ENCODE assay signal across 20 cellular contexts in genomic region chr15:33722673-33723015, GRCh38.
"Had no signal": no experiment of that assay in that cellular context is flagged by ENCODE, and none has a peak within 500 bp of the region (broad histone marks: within the 10 kb centered on the region; RNA-seq: fewer than 3 reads in every experiment).

No MANE protein-coding gene starts in this region.

- H3K36me3 Mint-ChIP-seq: natural killer cell; stimulated activated naive B cell treated with anti-CD40 and anti-IgM and Interleukin-4, amounts not matched to agents 10 μg/mL and 1 μg/mL and 100 μg/mL, for 72 hours had no signal

- H3K27me3 ChIP-seq: heart left ventricle, ovary, right atrium auricular region, sigmoid colon, testis, tibial nerve, upper lobe of right lung, vagina had no signal

- DNase-seq: effector memory CD8-positive, alpha-beta T cell; heart left ventricle; hippocampal formation; natural killer cell; nucleus accumbens; ovary; sigmoid colon; stimulated activated CD4-positive, alpha-beta T cell treated with anti-CD3 and anti-CD28 coated beads, Interleukin-2, amount 100 ng/mL, for 24 hours; stimulated activated CD4-positive, alpha-beta T cell treated with anti-CD3 and anti-CD28 coated beads, Interleukin-4, amount 100 ng/mL, for 4 hours; stimulated activated naive B cell treated with anti-CD40 and anti-IgM and Interleukin-4, amounts not matched to agents 10 μg/mL and 1 μg/mL and 100 μg/mL, for 72 hours; stimulated activated naive CD8-positive, alpha-beta T cell treated with anti-CD3 and anti-CD28 coated beads, Interleukin-15, amount 100 ng/mL, for 72 hours; testis; upper lobe of right lung had no signal

- H3K4me3 Mint-ChIP-seq: dendritic cell treated with granulocyte-macrophage colony-stimulating factor and Interleukin-4, amounts not matched to agents 40 ng/mL and 50 ng/mL, for 4 days; effector memory CD8-positive, alpha-beta T cell; natural killer cell; neural crest cell; stimulated activated naive B cell treated with anti-CD40 and anti-IgM and Interleukin-4, amounts not matched to agents 10 μg/mL and 1 μg/mL and 100 μg/mL, for 72 hours; stimulated activated naive CD8-positive, alpha-beta T cell treated with anti-CD3 and anti-CD28 coated beads, Interleukin-15, amount 100 ng/mL, for 72 hours had no signal

- H3K27ac Mint-ChIP-seq: dendritic cell treated with granulocyte-macrophage colony-stimulating factor and Interleukin-4, amounts not matched to agents 40 ng/mL and 50 ng/mL, for 4 days; effector memory CD8-positive, alpha-beta T cell; natural killer cell; stimulated activated naive CD8-positive, alpha-beta T cell treated with anti-CD3 and anti-CD28 coated beads, Interleukin-15, amount 100 ng/mL, for 72 hours had no signal

- H3K9me3 Mint-ChIP-seq: dendritic cell treated with granulocyte-macrophage colony-stimulating factor and Interleukin-4, amounts not matched to agents 40 ng/mL and 50 ng/mL, for 4 days; effector memory CD8-positive, alpha-beta T cell; natural killer cell; neural crest cell; stimulated activated naive B cell treated with anti-CD40 and anti-IgM and Interleukin-4, amounts not matched to agents 10 μg/mL and 1 μg/mL and 100 μg/mL, for 72 hours; stimulated activated naive CD8-positive, alpha-beta T cell treated with anti-CD3 and anti-CD28 coated beads, Interleukin-15, amount 100 ng/mL, for 72 hours had no signal

- ATAC-seq: effector memory CD8-positive, alpha-beta T cell; heart left ventricle; stimulated activated naive CD8-positive, alpha-beta T cell treated with anti-CD3 and anti-CD28 coated beads, Interleukin-15, amount 100 ng/mL, for 72 hours; upper lobe of right lung had no signal

- H3K9me3 ChIP-seq: heart left ventricle, ovary, right atrium auricular region, sigmoid colon, testis, tibial nerve, upper lobe of right lung, vagina had no signal

- H3K4me1 Mint-ChIP-seq: natural killer cell; neural crest cell; stimulated activated naive CD8-positive, alpha-beta T cell treated with anti-CD3 and anti-CD28 coated beads, Interleukin-15, amount 100 ng/mL, for 72 hours had no signal

- H3K36me3 ChIP-seq: heart left ventricle, ovary, right atrium auricular region, tibial nerve, upper lobe of right lung, vagina had no signal

- H3K4me1 ChIP-seq: heart left ventricle, right atrium auricular region, sigmoid colon, testis, tibial nerve, upper lobe of right lung, vagina had no signal

- H3K27me3 Mint-ChIP-seq: dendritic cell treated with granulocyte-macrophage colony-stimulating factor and Interleukin-4, amounts not matched to agents 40 ng/mL and 50 ng/mL, for 4 days; stimulated activated naive CD8-positive, alpha-beta T cell treated with anti-CD3 and anti-CD28 coated beads, Interleukin-15, amount 100 ng/mL, for 72 hours had no signal

- H3K4me3 ChIP-seq: heart left ventricle, ovary, right atrium auricular region, sigmoid colon, skin epidermis, testis, tibial nerve, upper lobe of right lung, vagina had no signal

- FAIRE-seq: frontal cortex had no signal

- H3K27ac ChIP-seq: heart left ventricle, ovary, right atrium auricular region, sigmoid colon, skin epidermis, testis, tibial nerve, upper lobe of right lung, vagina had no signal
